ENCODE assay signal across 19 cellular contexts in genomic region chr5:161889971-161890370, GRCh38. TPM values are rescaled to one million over a fixed set of nuclear protein-coding genes. Genes with fewer than 3 reads are reported as not detected.
DNase-seq lines count a peak whose midpoint lies in the region; ATAC-seq and TF ChIP-seq lines count a peak whose summit lies in the region.
"Had no signal": no experiment of that assay in that cellular context is flagged by ENCODE, and none has a peak within 500 bp of the region (broad histone marks: within the 10 kb centered on the region; RNA-seq: fewer than 3 reads in every experiment).

No MANE protein-coding gene starts in this region.

- in situ Hi-C loops in ACHN (cut with HindIII; ENCODE audit: low pct_ligation_motif_present, low pct_unique_long_range_greater_than_20kb, low sequenced_read_pairs), result no loop called here

- no peak overlapping the region for H3K56ac ChIP-seq in mesendoderm (ENCODE audit: low read length)

- no peak overlapping the region for H3K9ac ChIP-seq in mesendoderm (ENCODE audit: low read length)

- H3K4me1 ChIP-seq in mesendoderm (ENCODE audit: control insufficient read depth, low read depth, low read length), result no peaks in the 10 kb centered on the region
- H3K4me1 ChIP-seq: HAP-1, SJCRH30 had no signal

- H3K4me2 ChIP-seq in mesendoderm (ENCODE audit: low read length), result no peak overlapping the region
- H3K4me2 ChIP-seq: PC-9 had no signal

- H3K79me1 ChIP-seq in mesendoderm (ENCODE audit: low read length), result no peaks in the 10 kb centered on the region

- H3K27me3 ChIP-seq in mesendoderm (ENCODE audit: insufficient read depth, low read length, poor library complexity), result no peaks in the 10 kb centered on the region
- H3K27me3 ChIP-seq: SJCRH30 had no signal

- intact Hi-C loops in head of caudate nucleus (cut with DNase I), result no loop called here

- no peak overlapping the region for H2BK120ac ChIP-seq in mesendoderm (ENCODE audit: low read depth, low read length)

- no peak overlapping the region for H3K18ac ChIP-seq in mesendoderm (ENCODE audit: low read length)

- ATAC-seq in HG03469 (IDR thresholded peaks at IDR 0.05; ENCODE audit: unreplicated experiment), result no peak

- no peaks in the 10 kb centered on the region for H3K79me2 ChIP-seq in mesendoderm (ENCODE audit: control insufficient read depth, insufficient read depth, low read length)

- no peak overlapping the region for H3K27ac ChIP-seq in mesendoderm (ENCODE audit: low read depth, low read length)
- H3K27ac ChIP-seq: PC-9, SJCRH30 had no signal

- no peak overlapping the region for H2AK5ac ChIP-seq in mesendoderm (ENCODE audit: low read length)

- H4K5ac ChIP-seq in mesendoderm (ENCODE audit: low read length), result no peak overlapping the region

- H3K36me3 ChIP-seq in mesendoderm (ENCODE audit: control insufficient read depth, insufficient read depth, low read length), result no peaks in the 10 kb centered on the region
- H3K36me3 ChIP-seq: HAP-1, SJCRH30 had no signal

- no peak overlapping the region for H2BK5ac ChIP-seq in mesendoderm (ENCODE audit: low read length)

- H3K4ac ChIP-seq in mesendoderm (ENCODE audit: low read depth, low read length), result no peak overlapping the region

- DNase-seq in ACHN (peak; percentile 18), HT-29 (ENCODE audit: low spot score) (peak; percentile 7), astrocyte of the hippocampus (ENCODE audit: low read depth, low spot score) (peak; percentile 11), mesendoderm (peak; percentile 20), head of caudate nucleus (no peak), GM20000 (ENCODE audit: low spot score) (no peak)
- DNase-seq: C1 segment of cervical spinal cord; CD8-positive, alpha-beta memory T cell; DMS79 treated with DMSO at 0.1 percent for 48 hours; KBM-7; NCI-H1105 treated with DMSO at 0.1 percent for 48 hours; NCI-H1694; NCI-H2081 treated with DMSO at 0.1 percent for 48 hours; NCI-H510A; NCI-H774; PC-9 had no signal

- no peak overlapping the region for H4K8ac ChIP-seq in mesendoderm (ENCODE audit: low read depth, low read length)

- no peak overlapping the region for H2BK15ac ChIP-seq in mesendoderm (replicated peaks; ENCODE audit: low read depth)

- no peak for TF ChIP-seq CTCF in GM20000 (IDR thresholded peaks at IDR 0.05; ENCODE audit: extremely low read depth, missing control alignments)

- no peak overlapping the region for H3K4me3 ChIP-seq in mesendoderm (ENCODE audit: low read length)
- H3K4me3 ChIP-seq: HAP-1, PC-9, SJCRH30 had no signal

- no peak overlapping the region for H3K23ac ChIP-seq in mesendoderm (ENCODE audit: low read length)

RNA-seq across cellular contexts. Expression of gene GABRA1, which starts 42.1 kb away (rescaled TPM):
- total RNA-seq in HT-29 (2014; rRNA removed; shearing (Covaris generic)), result not detected in 2 replicates
- polyA plus RNA-seq in mesendoderm (2013, experiment 1 of 2), result 3.3 TPM
- polyA plus RNA-seq in mesendoderm (2013, experiment 2 of 2), result 4.1 TPM
- total RNA-seq: CD8-positive, alpha-beta memory T cell; PC-9; SJCRH30 had no signal
- polyA plus RNA-seq: CD8-positive, alpha-beta memory T cell had no signal

Comparison
In these comparisons a context has a peak if more than half of its experiments do, and no peak if none do; other contexts are left out.
1. DNase-seq: peak in ACHN (single experiment), HT-29 (single experiment), astrocyte of the hippocampus (single experiment) and mesendoderm (single experiment); none in head of caudate nucleus (0 of 42) and GM20000 (single experiment).